In the genomic region with DNA sequence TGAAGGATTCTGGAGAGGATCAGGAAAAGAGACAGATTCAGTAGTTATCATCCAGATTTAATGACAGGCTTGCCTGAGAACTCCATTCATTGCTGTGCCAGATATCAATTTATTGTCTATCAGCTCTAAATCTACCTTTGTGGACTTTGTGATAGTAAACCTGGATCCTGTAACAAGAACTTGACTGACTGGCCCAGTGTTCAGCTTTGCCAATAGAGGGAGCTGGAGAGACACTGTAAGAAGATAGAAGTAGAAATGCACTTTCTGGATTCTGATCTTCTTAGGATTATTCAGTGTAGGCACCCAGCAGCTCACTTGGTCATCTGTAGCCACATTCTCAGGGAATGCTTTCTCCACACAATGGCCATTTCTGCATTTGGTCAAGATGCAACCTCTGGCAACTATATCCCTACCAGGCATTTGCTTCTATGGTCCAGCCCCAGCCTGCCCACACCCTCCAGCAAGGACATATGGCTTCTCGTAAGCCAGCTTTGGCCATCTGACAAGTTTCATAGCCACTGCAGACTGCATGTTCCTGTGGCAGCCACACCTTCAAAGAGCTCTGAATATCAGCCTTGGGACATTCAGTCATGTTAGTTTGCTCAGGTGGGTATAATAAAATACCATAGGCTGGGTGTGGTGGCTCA, we compare ENCODE assay signal across 8 cellular contexts. TPM values are rescaled to one million over a fixed set of nuclear protein-coding genes. Genes with fewer than 3 reads are reported as not detected.
DNase-seq lines count a peak whose midpoint lies in the region; ATAC-seq and TF ChIP-seq lines count a peak whose summit lies in the region.

No MANE protein-coding gene starts in this region.

- H3K9ac ChIP-seq in MM.1S (ENCODE audit: low read length) (no peak overlapping the region), SU-DHL-6 (ENCODE audit: low read length) (no peak overlapping the region)

- H3K9me2 ChIP-seq in MM.1S (replicated peaks; ENCODE audit: insufficient read depth, low read length) (no peaks in the 10 kb centered on the region), SU-DHL-6 (replicated peaks; ENCODE audit: insufficient read depth, low read length) (no peaks in the 10 kb centered on the region)

- no peak overlapping the region for H3K27ac ChIP-seq in MM.1S (ENCODE audit: low read length)
- no peak overlapping the region for H3K27ac ChIP-seq in SU-DHL-6 (ENCODE audit: low read depth, low read length)
- no peak overlapping the region for H3K27ac ChIP-seq in lung (ENCODE audit: low read depth in 1 of 2, low read length in 1 of 2)

- H3K4me3 Mint-ChIP-seq in activated CD8-positive, alpha-beta memory T cell treated with anti-CD3 and anti-CD28 coated beads, Interleukin-2, amount 10 ng/mL, durations not matched to agents 7 days and 5 days: no peak overlapping the region
- H3K4me3 Mint-ChIP-seq in type B pancreatic cell: no peak overlapping the region

- DNase-seq in activated CD8-positive, alpha-beta memory T cell treated with anti-CD3 and anti-CD28 coated beads, Interleukin-2, amount 10 ng/mL, durations not matched to agents 7 days and 5 days: peak; percentile 65
- no peak for DNase-seq in activated CD8-positive, alpha-beta memory T cell treated with anti-CD3 and anti-CD28 coated beads, Interleukin-2, amount 50 U/mL, for 48 hours
- DNase-seq in HAP-1 (ENCODE audit: low spot score in 2 of 2) (peak; percentile 39 to 67), MM.1S (peak; percentile 71), choroid plexus epithelial cell (ENCODE audit: low read depth) (peak; percentile 89), lung (ENCODE audit: low spot score) (peak; percentile 51), type B pancreatic cell (ENCODE audit: extremely low spot score, unreplicated experiment) (no peak)

- H3K4me1 Mint-ChIP-seq in activated CD8-positive, alpha-beta memory T cell treated with anti-CD3 and anti-CD28 coated beads, Interleukin-2, amount 10 ng/mL, durations not matched to agents 7 days and 5 days: no peaks in the 10 kb centered on the region
- H3K4me1 Mint-ChIP-seq in type B pancreatic cell (ENCODE audit: unreplicated experiment): peaks cover under 1% of the 10 kb centered on the region

- H3K27ac Mint-ChIP-seq in activated CD8-positive, alpha-beta memory T cell treated with anti-CD3 and anti-CD28 coated beads, Interleukin-2, amount 10 ng/mL, durations not matched to agents 7 days and 5 days: no peak overlapping the region
- H3K27ac Mint-ChIP-seq in type B pancreatic cell: no peak overlapping the region

- H3K4me2 ChIP-seq in MM.1S (ENCODE audit: low read depth, low read length): no peak overlapping the region
- no peak overlapping the region for H3K4me2 ChIP-seq in SU-DHL-6 (ENCODE audit: low read depth, low read length, poor library complexity, severe bottlenecking)

- H3K27me3 Mint-ChIP-seq in activated CD8-positive, alpha-beta memory T cell treated with anti-CD3 and anti-CD28 coated beads, Interleukin-2, amount 10 ng/mL, durations not matched to agents 7 days and 5 days: peaks cover 19% of the 10 kb centered on the region
- H3K27me3 Mint-ChIP-seq in type B pancreatic cell: peaks cover 3% of the 10 kb centered on the region

- peak; percentile 71 for ATAC-seq in activated CD8-positive, alpha-beta memory T cell treated with anti-CD3 and anti-CD28 coated beads, Interleukin-2, amount 10 ng/mL, durations not matched to agents 7 days and 5 days
- ATAC-seq in lung (ENCODE audit: insufficient read depth, low FRiP score): peak; percentile 83

- no peaks in the 10 kb centered on the region for H3K9me3 ChIP-seq in HAP-1
- no peaks in the 10 kb centered on the region for H3K9me3 ChIP-seq in MM.1S (replicated peaks; ENCODE audit: insufficient read depth, low read length)
- H3K9me3 ChIP-seq in SU-DHL-6 (ENCODE audit: insufficient read depth, low read length): no peaks in the 10 kb centered on the region
- H3K9me3 ChIP-seq in lung (ENCODE audit: control insufficient read depth in 2 of 2, insufficient read depth in 1 of 2, low read length in 1 of 2): no peaks in the 10 kb centered on the region

- H3K27me3 ChIP-seq in HAP-1 (ENCODE audit: low read depth) (no peaks in the 10 kb centered on the region), MM.1S (replicated peaks; ENCODE audit: insufficient read depth, low read length) (no peaks in the 10 kb centered on the region), SU-DHL-6 (ENCODE audit: low read length) (no peaks in the 10 kb centered on the region), lung (ENCODE audit: control insufficient read depth, insufficient read depth) (no peaks in the 10 kb centered on the region)

- TF ChIP-seq CTCF in MM.1S (IDR thresholded peaks at IDR 0.05; ENCODE audit: low read length): peak; percentile 87
- peak; percentile 54 for TF ChIP-seq CTCF in SU-DHL-6 (IDR thresholded peaks at IDR 0.05; ENCODE audit: insufficient read depth, low read length, poor library complexity, severe bottlenecking)
- TF ChIP-seq CTCF in choroid plexus epithelial cell (conservative IDR thresholded peaks at IDR 0.05; ENCODE audit: low read depth, low read length): peak; percentile 94
- TF ChIP-seq CTCF in lung (IDR thresholded peaks at IDR 0.05; ENCODE audit: control extremely low read depth, extremely low read depth): peak; percentile 63
- peak; percentile 75 for TF ChIP-seq CTCF in type B pancreatic cell (conservative IDR thresholded peaks at IDR 0.05)

- H3K4me3 ChIP-seq in HAP-1: no peak overlapping the region
- no peak overlapping the region for H3K4me3 ChIP-seq in MM.1S (ENCODE audit: low read length)
- no peak overlapping the region for H3K4me3 ChIP-seq in SU-DHL-6 (ENCODE audit: insufficient read depth, low read length, poor library complexity, severe bottlenecking)
- no peak overlapping the region for H3K4me3 ChIP-seq in choroid plexus epithelial cell (ENCODE audit: low read depth, low read length)
- H3K4me3 ChIP-seq in lung: no peak overlapping the region

- no peaks in the 10 kb centered on the region for H3K79me2 ChIP-seq in MM.1S (ENCODE audit: low read length)
- no peaks in the 10 kb centered on the region for H3K79me2 ChIP-seq in SU-DHL-6 (ENCODE audit: insufficient read depth, low read length)

- H4K20me1 ChIP-seq in MM.1S (ENCODE audit: insufficient read depth, low read length): no peaks in the 10 kb centered on the region
- H4K20me1 ChIP-seq in SU-DHL-6 (ENCODE audit: low read depth, low read length): no peaks in the 10 kb centered on the region

- CTCF ChIA-PET in activated CD8-positive, alpha-beta memory T cell treated with anti-CD3 and anti-CD28 coated beads, Interleukin-2, amount 10 ng/mL, durations not matched to agents 7 days and 5 days (lab: Charles Lee): interaction anchor here (0.9 to 3.4 kb wide), 10 partner anchors 10 to 445 kb away, joined by 3 to 23 read pairs (median 6); no protein-coding TSS in a partner anchor

- 79 to 80% methylated on average over 1 of the region's 1 CpG for WGBS in lung, 2 donors

- no peaks in the 10 kb centered on the region for H3F3A ChIP-seq in MM.1S (ENCODE audit: insufficient read depth, low read length)
- H3F3A ChIP-seq in SU-DHL-6 (ENCODE audit: insufficient read depth): no peaks in the 10 kb centered on the region

- H3K36me3 ChIP-seq in HAP-1 (replicated peaks) (no peaks in the 10 kb centered on the region), MM.1S (replicated peaks; ENCODE audit: insufficient read depth, low read length) (no peaks in the 10 kb centered on the region), SU-DHL-6 (ENCODE audit: low read length) (no peaks in the 10 kb centered on the region), lung (ENCODE audit: control insufficient read depth in 2 of 2, insufficient read depth in 2 of 2, low read length in 2 of 2) (no peaks in the 10 kb centered on the region)

- H3K9me3 Mint-ChIP-seq in activated CD8-positive, alpha-beta memory T cell treated with anti-CD3 and anti-CD28 coated beads, Interleukin-2, amount 10 ng/mL, durations not matched to agents 7 days and 5 days (ENCODE audit: low read depth): no peaks in the 10 kb centered on the region
- no peaks in the 10 kb centered on the region for H3K9me3 Mint-ChIP-seq in type B pancreatic cell

- in situ Hi-C loops in HAP-1 (cut with MboI; ENCODE audit: low sequenced_read_pairs): no loop called here

- H3K36me3 Mint-ChIP-seq in activated CD8-positive, alpha-beta memory T cell treated with anti-CD3 and anti-CD28 coated beads, Interleukin-2, amount 10 ng/mL, durations not matched to agents 7 days and 5 days: no peaks in the 10 kb centered on the region
- no peaks in the 10 kb centered on the region for H3K36me3 Mint-ChIP-seq in type B pancreatic cell

- H2AFZ ChIP-seq in MM.1S (ENCODE audit: low read length): no peak overlapping the region
- no peak overlapping the region for H2AFZ ChIP-seq in SU-DHL-6 (ENCODE audit: low read depth, low read length, severe bottlenecking)

- H3K4me1 ChIP-seq in HAP-1: no peaks in the 10 kb centered on the region
- H3K4me1 ChIP-seq in MM.1S (ENCODE audit: low read length): 0 out of 2 replicates have a peak, but pooled peaks cover 3% of the 10 kb centered on the region
- no peaks in the 10 kb centered on the region for H3K4me1 ChIP-seq in lung (ENCODE audit: control insufficient read depth in 2 of 2, insufficient read depth in 2 of 2, low read length in 2 of 2)

RNA-seq across cellular contexts. Expression of gene SERPINB8, which starts 6.1 kb away (rescaled TPM):
- total RNA-seq in activated CD8-positive, alpha-beta memory T cell treated with anti-CD3 and anti-CD28 coated beads, Interleukin-2, amount 10 ng/mL, durations not matched to agents 7 days and 5 days: 1 to 10 TPM; 2.9 to 7.2 TPM
- 10 to 100 TPM in 1 of 2 donors, 1 to 10 TPM in 1; 5.7 to 29.3 TPM for total RNA-seq in lung
- 10 to 100 TPM in 1 of 2 donors, 1 to 10 TPM in 1; 8.8 to 29.6 TPM for polyA plus RNA-seq in lung
- total RNA-seq in type B pancreatic cell (ENCODE audit: low replicate concordance): 7.4 and 17.9 TPM in 2 replicates

RNA-seq across cellular contexts. Expression of gene HMSD, which starts 14.6 kb away (rescaled TPM):
- 1 to 10 TPM; 1.6 to 5.5 TPM for total RNA-seq in activated CD8-positive, alpha-beta memory T cell treated with anti-CD3 and anti-CD28 coated beads, Interleukin-2, amount 10 ng/mL, durations not matched to agents 7 days and 5 days
- 1 to 10 TPM in 1 of 2 donors, under 1 TPM in 1; 0.17 to 2.3 TPM for total RNA-seq in lung
- under 1 TPM; 0.60 to 0.93 TPM for polyA plus RNA-seq in lung
- total RNA-seq in type B pancreatic cell (ENCODE audit: low replicate concordance): 1.6 and 4.5 TPM in 2 replicates

RNA-seq across cellular contexts. Expression of gene SERPINB10, which starts 56.0 kb away (rescaled TPM):
- total RNA-seq in activated CD8-positive, alpha-beta memory T cell treated with anti-CD3 and anti-CD28 coated beads, Interleukin-2, amount 10 ng/mL, durations not matched to agents 7 days and 5 days: under 1 TPM in 1 of 2 experiments, not detected in 1; 0.14 TPM
- under 1 TPM; 0.63 to 0.64 TPM for total RNA-seq in lung
- under 1 TPM in 1 of 2 donors, not detected in 1; 0.96 TPM for polyA plus RNA-seq in lung
- not detected in 2 replicates for total RNA-seq in type B pancreatic cell (ENCODE audit: low replicate concordance)

Comparison
In these comparisons a context has a peak if more than half of its experiments do, and no peak if none do; other contexts are left out.
1. DNase-seq: peak in activated CD8-positive, alpha-beta memory T cell treated with anti-CD3 and anti-CD28 coated beads, Interleukin-2, amount 10 ng/mL, durations not matched to agents 7 days and 5 days (single experiment), HAP-1 (2 of 2), MM.1S (single experiment), choroid plexus epithelial cell (single experiment) and lung (single experiment); none in activated CD8-positive, alpha-beta memory T cell treated with anti-CD3 and anti-CD28 coated beads, Interleukin-2, amount 50 U/mL, for 48 hours (single experiment) and type B pancreatic cell (single experiment).
2. Peak in every context shown above with its lines, with median percentiles within 50 percentile points of each other: CTCF ChIP-seq.